12 cellular contexts compared by ENCODE assay signal in the genomic region with DNA sequence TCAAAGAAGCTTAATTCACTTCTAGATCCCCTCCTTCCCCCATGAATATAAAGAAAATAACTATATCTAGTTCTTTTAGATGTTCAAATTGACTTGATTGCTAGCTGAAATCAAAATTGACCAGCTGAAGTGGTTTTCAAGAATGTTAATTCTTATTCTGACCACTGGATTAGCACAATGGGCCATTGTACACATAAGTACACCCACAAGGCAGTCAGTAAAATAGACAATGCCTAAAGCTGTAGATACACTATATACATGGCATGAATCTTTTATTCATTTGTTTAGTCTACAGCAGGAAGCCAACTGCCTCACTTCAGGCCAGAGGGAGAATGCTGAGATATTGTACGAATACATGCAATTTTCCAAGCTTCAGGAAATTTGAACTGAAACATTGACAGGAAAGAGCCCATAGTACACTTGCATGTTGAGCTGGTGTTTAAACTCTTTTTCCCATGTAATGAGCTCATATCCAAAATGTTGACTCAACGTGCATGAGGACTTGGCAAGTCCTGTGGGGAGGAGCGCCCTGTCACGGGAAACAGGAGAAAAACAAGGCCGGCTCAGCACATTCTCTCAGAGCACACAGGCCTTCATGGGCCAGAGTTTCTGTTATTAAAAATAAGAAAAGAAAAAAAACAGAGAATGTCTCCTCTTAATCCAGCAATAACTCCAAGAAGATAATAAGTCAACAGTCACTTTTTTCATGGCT.
A peak's percentile ranks its signal among the peaks of the same experiment; 100 is the strongest.
DNase-seq lines count a peak whose midpoint lies in the region; ATAC-seq, FAIRE-seq and TF ChIP-seq lines count a peak whose summit lies in the region.
"Had no signal": no experiment of that assay in that cellular context is flagged by ENCODE, and none has a peak within 500 bp of the region (broad histone marks: within the 10 kb centered on the region; RNA-seq: fewer than 3 reads in every experiment).

No MANE protein-coding gene starts in this region.

- H3K9me3 ChIP-seq in suprapubic skin: no peaks in the 10 kb centered on the region
- H3K9me3 ChIP-seq: neutrophil had no signal

- H3K36me3 ChIP-seq in suprapubic skin: no peaks in the 10 kb centered on the region
- H3K36me3 ChIP-seq: neutrophil had no signal

- FAIRE-seq in HTR-8/SVneo (lab: Jason Lieb, UNC): no peak

- intact Hi-C loops in left colon (cut with DNase I, micrococcal nuclease): no loop called here

- TF ChIP-seq CTCF in choroid plexus epithelial cell (conservative IDR thresholded peaks at IDR 0.05; ENCODE audit: low read depth, low read length) (no peak), suprapubic skin (IDR thresholded peaks at IDR 0.05) (no peak)

- no peak for ATAC-seq in left colon
- ATAC-seq in GM21786 (IDR thresholded peaks at IDR 0.05; ENCODE audit: unreplicated experiment): no peak
- ATAC-seq: activated T-cell treated with anti-CD3 and anti-CD28 coated beads, Interleukin-2, amount 50 U/mL, for 4 hours; SK-N-SH treated with all-trans-retinoic acid at 6 μM for 48 hours had no signal

- WGBS in suprapubic skin: 23% methylated on average over 5 of the region's 5 CpGs

- no peaks in the 10 kb centered on the region for H3K27me3 ChIP-seq in suprapubic skin

- H3K27ac ChIP-seq in suprapubic skin: peak overlapping the region; percentile 72
- H3K27ac ChIP-seq: neutrophil had no signal

- DNase-seq in LHCN-M2 (ENCODE audit: low read depth): peak; percentile 75
- DNase-seq in choroid plexus epithelial cell (ENCODE audit: low read depth): peak; percentile 98
- peak; percentile 31 to 71 for DNase-seq in left colon
- peak; percentile 86 to 88 for DNase-seq in suprapubic skin (ENCODE audit: low spot score in 2 of 2)
- DNase-seq in HTR-8/SVneo (ENCODE audit: insufficient read length, low spot score): no peak
- no peak for DNase-seq in activated CD8-positive, alpha-beta memory T cell treated with anti-CD3 and anti-CD28 coated beads, Interleukin-2, amount 50 U/mL, for 48 hours
- DNase-seq in activated gamma-delta T cell (lab: John Stamatoyannopoulos, UW): no peak
- DNase-seq: activated T-cell treated with anti-CD3 and anti-CD28 coated beads, Interleukin-2, amount 50 U/mL, for 4 hours; endodermal cell had no signal

- H3K4me1 ChIP-seq in suprapubic skin: peaks cover 31% of the 10 kb centered on the region

- H3K4me3 ChIP-seq in choroid plexus epithelial cell (ENCODE audit: low read depth, low read length) (no peak overlapping the region), suprapubic skin (no peak overlapping the region)

- TF ChIP-seq EP300 in suprapubic skin (IDR thresholded peaks at IDR 0.05): no peak

- no peak for TF ChIP-seq POLR2A in suprapubic skin (IDR thresholded peaks at IDR 0.05)

Comparison
In these comparisons a context has a peak if more than half of its experiments do, and no peak if none do; other contexts are left out.
1. DNase-seq: peak in LHCN-M2 (single experiment), choroid plexus epithelial cell (single experiment), left colon (2 of 2) and suprapubic skin (2 of 2); none in HTR-8/SVneo (single experiment), activated CD8-positive, alpha-beta memory T cell treated with anti-CD3 and anti-CD28 coated beads, Interleukin-2, amount 50 U/mL, for 48 hours (single experiment) and activated gamma-delta T cell (single experiment).